29 cellular contexts compared by ENCODE assay signal in genomic region chr12:75739916-75740315, GRCh38.
"Had no signal": no experiment of that assay in that cellular context is flagged by ENCODE, and none has a peak within 500 bp of the region (broad histone marks: within the 10 kb centered on the region; RNA-seq: fewer than 3 reads in every experiment).

No MANE protein-coding gene starts in this region.

- H3K27ac ChIP-seq: RWPE1 had no signal

- H3K9me3 Mint-ChIP-seq: activated naive CD4-positive, alpha-beta T cell treated with anti-CD3 and anti-CD28 coated beads for 36 hours; activated naive CD8-positive, alpha-beta T cell treated with anti-CD3 and anti-CD28 coated beads, Interleukin-2, amount 50 U/mL, for 24 hours; activated T-cell treated with anti-CD3 and anti-CD28 coated beads, Interleukin-2, amount 50 U/mL, for 24 hours; activated T-helper 2 cell treated with anti-CD3 and anti-CD28 coated beads, Interferon-gamma antibody, Interleukin-2, Interleukin-4, amounts not matched to agents 10 μg/mL and 5 μg/mL and 100 μg/mL, durations not matched to agents 14 hours and 24 hours and 36 hours had no signal

- H3K27ac Mint-ChIP-seq: activated CD4-positive, alpha-beta T cell treated with anti-CD3 and anti-CD28 coated beads, Interleukin-2, amount 10 ng/mL, durations not matched to agents 24 days and 14 days; activated CD8-positive, alpha-beta T cell treated with anti-CD3 and anti-CD28 coated beads, Interleukin-2, amount 10 ng/mL, durations not matched to agents 7 days and 5 days; activated naive CD4-positive, alpha-beta T cell treated with anti-CD3 and anti-CD28 coated beads for 36 hours; activated naive CD8-positive, alpha-beta T cell; activated naive CD8-positive, alpha-beta T cell treated with anti-CD3 and anti-CD28 coated beads, Interleukin-2, amount 50 U/mL, for 24 hours; activated T-cell treated with anti-CD3 and anti-CD28 coated beads, Interleukin-2, amount 50 U/mL, for 24 hours; activated T-helper 2 cell treated with anti-CD3 and anti-CD28 coated beads, Interferon-gamma antibody, Interleukin-2, Interleukin-4, amounts not matched to agents 10 μg/mL and 5 μg/mL and 100 μg/mL, durations not matched to agents 14 hours and 24 hours and 36 hours had no signal

- DNase-seq: activated CD4-positive, alpha-beta T cell treated with anti-CD3 and anti-CD28 coated beads, Interleukin-2, amount 10 ng/mL, durations not matched to agents 24 days and 14 days; activated CD4-positive, alpha-beta T cell treated with anti-CD3 and anti-CD28 coated beads, Interleukin-2, amount 50 U/mL, for 4 hours; activated CD8-positive, alpha-beta T cell treated with anti-CD3 and anti-CD28 coated beads, Interleukin-2, amount 10 ng/mL, durations not matched to agents 7 days and 5 days; activated gamma-delta T cell; activated naive CD4-positive, alpha-beta T cell treated with anti-CD3 and anti-CD28 coated beads for 36 hours; activated naive CD8-positive, alpha-beta T cell treated with anti-CD3 and anti-CD28 coated beads, Interleukin-2, amount 50 U/mL, for 24 hours; activated T-cell treated with anti-CD3 and anti-CD28 coated beads, Interleukin-2, amount 50 U/mL, for 24 hours; anterior cingulate cortex; central memory CD4-positive, alpha-beta T cell; Karpas-422; KBM-7; NCI-H1105 treated with DMSO at 0.1 percent for 48 hours; NCI-H1436; NCI-H1694 treated with DMSO at 0.1 percent for 48 hours; NCI-H2029 treated with DMSO at 0.1 percent for 48 hours; NCI-H2107; NCI-H2171; NCI-H510A; NCI-H526; NCI-H774; PC-3; SW 1271; T-helper 1 cell; T1000 had no signal

- ATAC-seq: activated CD8-positive, alpha-beta T cell treated with anti-CD3 and anti-CD28 coated beads, Interleukin-2, amount 10 ng/mL, durations not matched to agents 7 days and 5 days; activated naive CD8-positive, alpha-beta T cell treated with anti-CD3 and anti-CD28 coated beads, Interleukin-2, amount 50 U/mL, for 24 hours; PC-3; Right ventricle myocardium inferior had no signal

- H3K36me3 Mint-ChIP-seq: brain had no signal

- H3K4me3 Mint-ChIP-seq: activated CD4-positive, alpha-beta T cell treated with anti-CD3 and anti-CD28 coated beads, Interleukin-2, amount 10 ng/mL, durations not matched to agents 24 days and 14 days; activated CD8-positive, alpha-beta T cell treated with anti-CD3 and anti-CD28 coated beads, Interleukin-2, amount 10 ng/mL, durations not matched to agents 7 days and 5 days; activated naive CD4-positive, alpha-beta T cell treated with anti-CD3 and anti-CD28 coated beads for 36 hours; activated naive CD8-positive, alpha-beta T cell; activated naive CD8-positive, alpha-beta T cell treated with anti-CD3 and anti-CD28 coated beads, Interleukin-2, amount 50 U/mL, for 24 hours; activated T-cell treated with anti-CD3 and anti-CD28 coated beads, Interleukin-2, amount 50 U/mL, for 24 hours; brain had no signal
